Comparison of ENCODE assay signal across 1 cellular context in genomic region chr18:2642771-2643170, GRCh38.
TF ChIP-seq lines count a peak whose summit lies in the region.

No MANE protein-coding gene starts in this region.

TF ChIP-seq in WTC11, 78 proteins besides CTCF, POLR2A, EP300 and RAD21 (continued from another document):
- TF ChIP-seq IRF1 (CRISPR knock-in tag; IDR thresholded peaks at IDR 0.05) (no peak), CDX4 (CRISPR knock-in tag; IDR thresholded peaks at IDR 0.05; ENCODE audit: borderline replicate concordance) (no peak), CREM (CRISPR knock-in tag; IDR thresholded peaks at IDR 0.05) (no peak), ETV6 (CRISPR knock-in tag; IDR thresholded peaks at IDR 0.05) (no peak), TCF7 (CRISPR knock-in tag; IDR thresholded peaks at IDR 0.05; ENCODE audit: low read depth) (no peak), TEAD4 (CRISPR knock-in tag; IDR thresholded peaks at IDR 0.05) (no peak), ZBTB43 (CRISPR knock-in tag; IDR thresholded peaks at IDR 0.05) (no peak), ZNF232 (CRISPR knock-in tag; IDR thresholded peaks at IDR 0.05) (no peak), ATF3 (CRISPR knock-in tag; conservative IDR thresholded peaks at IDR 0.05) (no peak), ZNF281 (CRISPR knock-in tag; IDR thresholded peaks at IDR 0.05) (no peak), AR (CRISPR knock-in tag; IDR thresholded peaks at IDR 0.05) (no peak), ZNF512 (CRISPR knock-in tag; IDR thresholded peaks at IDR 0.05; ENCODE audit: borderline replicate concordance) (no peak)
